In genomic region chr22:29509815-29510214, GRCh38 we compare ENCODE assay signal across 17 cellular contexts. TPM values are rescaled to one million over a fixed set of nuclear protein-coding genes. Genes with fewer than 3 reads are reported as not detected.
A peak's percentile ranks its signal among the peaks of the same experiment; 100 is the strongest.
DNase-seq lines count a peak whose midpoint lies in the region; ATAC-seq lines count a peak whose summit lies in the region.
"Had no signal": no experiment of that assay in that cellular context is flagged by ENCODE, and none has a peak within 500 bp of the region (broad histone marks: within the 10 kb centered on the region; RNA-seq: fewer than 3 reads in every experiment).

No MANE protein-coding gene starts in this region.

- ATAC-seq in activated T-cell treated with anti-CD3 and anti-CD28 coated beads, Interleukin-2, amount 50 U/mL, for 72 hours (replicated peaks in 1 of 2) = no peak
- ATAC-seq in stimulated activated naive CD8-positive, alpha-beta T cell treated with anti-CD3 and anti-CD28 coated beads, Interleukin-15, amount 100 ng/mL, for 72 hours = no peak
- no peak for ATAC-seq in stimulated activated naive CD8-positive, alpha-beta T cell treated with anti-CD3 and anti-CD28 coated beads, Interleukin-15, Interleukin-2, amounts not matched to agents 100 U/mL and 50 U/mL, for 24 hours
- ATAC-seq in activated naive CD8-positive, alpha-beta T cell treated with anti-CD3 and anti-CD28 coated beads, Interleukin-2, amount 10 ng/mL, durations not matched to agents 7 days and 5 days (ENCODE audit: low read depth) = no peak
- no peak for ATAC-seq in GM21423 (IDR thresholded peaks at IDR 0.05; ENCODE audit: unreplicated experiment)

- no peaks in the 10 kb centered on the region for H3K9me3 Mint-ChIP-seq in activated T-cell treated with anti-CD3 and anti-CD28 coated beads, Interleukin-2, amount 50 U/mL, for 72 hours
- no peaks in the 10 kb centered on the region for H3K9me3 Mint-ChIP-seq in stimulated activated naive CD8-positive, alpha-beta T cell treated with anti-CD3 and anti-CD28 coated beads, Interleukin-15, amount 100 ng/mL, for 72 hours
- H3K9me3 Mint-ChIP-seq in activated naive CD8-positive, alpha-beta T cell treated with anti-CD3 and anti-CD28 coated beads, Interleukin-2, amount 10 ng/mL, durations not matched to agents 7 days and 5 days = no peaks in the 10 kb centered on the region
- H3K9me3 Mint-ChIP-seq: CD8-positive, alpha-beta memory T cell had no signal

- POLR2A ChIA-PET in activated naive CD8-positive, alpha-beta T cell treated with anti-CD3 and anti-CD28 coated beads, Interleukin-2, amount 10 ng/mL, durations not matched to agents 7 days and 5 days (lab: Charles Lee) = no interaction called here

- DNase-seq in activated T-cell treated with anti-CD3 and anti-CD28 coated beads, Interleukin-2, amount 50 U/mL, for 72 hours = no peak
- DNase-seq in activated T-cell treated with anti-CD3 and anti-CD28 coated beads for 4 hours = no peak
- no peak for DNase-seq in stimulated activated naive CD8-positive, alpha-beta T cell treated with anti-CD3 and anti-CD28 coated beads, Interleukin-15, amount 100 ng/mL, for 72 hours
- DNase-seq in stimulated activated naive CD8-positive, alpha-beta T cell treated with anti-CD3 and anti-CD28 coated beads, Interleukin-15, Interleukin-2, amounts not matched to agents 100 U/mL and 50 U/mL, for 24 hours = no peak
- DNase-seq in activated naive CD8-positive, alpha-beta T cell treated with anti-CD3 and anti-CD28 coated beads, Interleukin-2, amount 10 ng/mL, durations not matched to agents 7 days and 5 days = no peak
- DNase-seq in stimulated activated CD4-positive, alpha-beta T cell treated with anti-CD3 and anti-CD28 coated beads, Interleukin-4, amount 100 ng/mL, for 24 hours = no peak
- DNase-seq: CD8-positive, alpha-beta memory T cell; GOT3; IMR-90; MG63; NCI-H1092; NCI-H1436 treated with DMSO at 0.1 percent for 48 hours; NCI-H2029; NCI-H2171; NCI-H526; PC-9 had no signal

- H3K27ac Mint-ChIP-seq in activated T-cell treated with anti-CD3 and anti-CD28 coated beads, Interleukin-2, amount 50 U/mL, for 72 hours = peak overlapping the region; percentile 45
- H3K27ac Mint-ChIP-seq in stimulated activated naive CD8-positive, alpha-beta T cell treated with anti-CD3 and anti-CD28 coated beads, Interleukin-15, amount 100 ng/mL, for 72 hours = peak overlapping the region; percentile 6 to 58
- H3K27ac Mint-ChIP-seq in activated naive CD8-positive, alpha-beta T cell treated with anti-CD3 and anti-CD28 coated beads, Interleukin-2, amount 10 ng/mL, durations not matched to agents 7 days and 5 days = peak overlapping the region; percentile 44

- H3K4me1 Mint-ChIP-seq in activated T-cell treated with anti-CD3 and anti-CD28 coated beads, Interleukin-2, amount 50 U/mL, for 72 hours (ENCODE audit: low read depth) = no peaks in the 10 kb centered on the region
- H3K4me1 Mint-ChIP-seq in stimulated activated naive CD8-positive, alpha-beta T cell treated with anti-CD3 and anti-CD28 coated beads, Interleukin-15, amount 100 ng/mL, for 72 hours = peaks cover 16% of the 10 kb centered on the region
- H3K4me1 Mint-ChIP-seq in activated naive CD8-positive, alpha-beta T cell treated with anti-CD3 and anti-CD28 coated beads, Interleukin-2, amount 10 ng/mL, durations not matched to agents 7 days and 5 days = peaks cover 4% of the 10 kb centered on the region
- H3K4me1 Mint-ChIP-seq: CD8-positive, alpha-beta memory T cell had no signal

- peaks cover 4 to 10% of the 10 kb centered on the region in 2 donors for H3K36me3 Mint-ChIP-seq in activated T-cell treated with anti-CD3 and anti-CD28 coated beads, Interleukin-2, amount 50 U/mL, for 72 hours (ENCODE audit: insufficient read depth in 2 of 2)
- peaks cover 15% of the 10 kb centered on the region for H3K36me3 Mint-ChIP-seq in activated naive CD8-positive, alpha-beta T cell treated with anti-CD3 and anti-CD28 coated beads, Interleukin-2, amount 10 ng/mL, durations not matched to agents 7 days and 5 days

- H3K27me3 Mint-ChIP-seq in activated T-cell treated with anti-CD3 and anti-CD28 coated beads, Interleukin-2, amount 50 U/mL, for 72 hours (ENCODE audit: low read depth) = no peaks in the 10 kb centered on the region
- no peaks in the 10 kb centered on the region for H3K27me3 Mint-ChIP-seq in stimulated activated naive CD8-positive, alpha-beta T cell treated with anti-CD3 and anti-CD28 coated beads, Interleukin-15, amount 100 ng/mL, for 72 hours
- no peaks in the 10 kb centered on the region for H3K27me3 Mint-ChIP-seq in activated naive CD8-positive, alpha-beta T cell treated with anti-CD3 and anti-CD28 coated beads, Interleukin-2, amount 10 ng/mL, durations not matched to agents 7 days and 5 days
- H3K27me3 Mint-ChIP-seq: CD8-positive, alpha-beta memory T cell had no signal

- H3K4me3 Mint-ChIP-seq in activated T-cell treated with anti-CD3 and anti-CD28 coated beads, Interleukin-2, amount 50 U/mL, for 72 hours = no peak overlapping the region
- no peak overlapping the region for H3K4me3 Mint-ChIP-seq in stimulated activated naive CD8-positive, alpha-beta T cell treated with anti-CD3 and anti-CD28 coated beads, Interleukin-15, amount 100 ng/mL, for 72 hours
- H3K4me3 Mint-ChIP-seq in activated naive CD8-positive, alpha-beta T cell treated with anti-CD3 and anti-CD28 coated beads, Interleukin-2, amount 10 ng/mL, durations not matched to agents 7 days and 5 days = no peak overlapping the region
- H3K4me3 Mint-ChIP-seq: CD8-positive, alpha-beta memory T cell had no signal

RNA-seq across cellular contexts. Expression of gene NEFH, which starts 29.8 kb away (rescaled TPM):
- total RNA-seq in activated T-cell treated with anti-CD3 and anti-CD28 coated beads, Interleukin-2, amount 50 U/mL, for 72 hours = 1 to 10 TPM; 1.6 to 1.7 TPM
- total RNA-seq in activated naive CD8-positive, alpha-beta T cell treated with anti-CD3 and anti-CD28 coated beads, Interleukin-2, amount 10 ng/mL, durations not matched to agents 7 days and 5 days = 1 to 10 TPM; 1.8 TPM

RNA-seq across cellular contexts. Expression of gene THOC5, which starts 43.7 kb away (rescaled TPM):
- 10 to 100 TPM; 55.1 to 73.9 TPM for total RNA-seq in activated T-cell treated with anti-CD3 and anti-CD28 coated beads, Interleukin-2, amount 50 U/mL, for 72 hours
- 10 to 100 TPM; 57.8 to 58.9 TPM for total RNA-seq in activated naive CD8-positive, alpha-beta T cell treated with anti-CD3 and anti-CD28 coated beads, Interleukin-2, amount 10 ng/mL, durations not matched to agents 7 days and 5 days
